In the genomic region with DNA sequence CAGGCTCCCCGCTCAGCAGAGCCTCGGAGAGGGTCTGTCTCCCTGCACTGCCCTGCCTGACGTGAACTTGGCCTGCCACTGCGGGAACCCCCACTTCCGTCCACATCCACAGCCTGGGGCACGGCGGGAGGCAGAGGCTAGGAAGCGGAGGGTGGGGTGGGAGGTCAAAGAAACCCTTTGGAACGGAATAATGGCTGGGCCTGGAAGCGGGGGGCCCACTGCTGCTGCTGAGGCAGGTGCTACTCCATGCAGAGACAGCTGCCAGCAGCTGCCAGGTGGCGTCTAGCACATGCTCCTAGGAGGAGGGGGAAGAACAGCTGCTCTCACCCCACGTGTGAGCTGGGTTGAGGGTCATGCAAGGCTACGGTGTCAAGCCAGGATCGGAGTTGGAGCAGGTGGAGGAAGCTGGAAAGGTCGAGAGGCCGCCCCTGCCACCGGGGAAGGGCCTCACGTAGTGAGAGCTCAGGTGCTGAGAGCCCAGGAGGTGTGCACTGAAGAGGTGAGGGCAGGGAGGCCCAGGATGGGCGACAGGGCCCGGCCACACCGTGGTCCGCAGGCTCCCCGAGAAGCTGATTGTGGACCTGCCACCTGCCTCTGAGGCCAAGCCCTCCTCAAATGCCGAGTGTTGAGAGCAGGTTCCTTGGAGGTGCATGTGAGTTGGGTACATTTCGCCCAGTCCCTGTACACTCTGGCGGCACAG, we compare ENCODE assay signal across 9 cellular contexts. TPM values are rescaled to one million over a fixed set of nuclear protein-coding genes. Genes with fewer than 3 reads are reported as not detected.
DNase-seq lines count a peak whose midpoint lies in the region; ATAC-seq and TF ChIP-seq lines count a peak whose summit lies in the region.
"Had no signal": no experiment of that assay in that cellular context is flagged by ENCODE, and none has a peak within 500 bp of the region (broad histone marks: within the 10 kb centered on the region; RNA-seq: fewer than 3 reads in every experiment).

No MANE protein-coding gene starts in this region.

- peaks cover 10% of the 10 kb centered on the region for H3K9me3 Mint-ChIP-seq in glutamatergic neuron (ENCODE audit: unreplicated experiment)
- H3K9me3 Mint-ChIP-seq in activated CD4-positive, alpha-beta T cell treated with anti-CD3 and anti-CD28 coated beads for 36 hours (ENCODE audit: low read depth) = no peaks in the 10 kb centered on the region
- H3K9me3 Mint-ChIP-seq: activated naive CD4-positive, alpha-beta T cell treated with anti-CD3 and anti-CD28 coated beads for 36 hours had no signal

- no peak overlapping the region for H3K27ac ChIP-seq in BLaER1 treated with 17β-estradiol and CSF1 and Interleukin-3, amounts not matched to agents 10 nM and 100 nM

- peak overlapping the region in 8 of 11 experiments; percentile 6 to 73 (median 58); a peak in 15 of 22 replicates for H3K4me2 ChIP-seq in BLaER1 treated with 17β-estradiol and CSF1 and Interleukin-3, amounts not matched to agents 10 nM and 100 nM

- no peaks in the 10 kb centered on the region for H3K9me3 ChIP-seq in BLaER1 treated with 17β-estradiol and CSF1 and Interleukin-3, amounts not matched to agents 10 nM and 100 nM (replicated peaks in 1 of 11)

- peaks cover 18 to 45% (median 42%) of the 10 kb centered on the region in 10 experiments for H3K4me1 ChIP-seq in BLaER1 treated with 17β-estradiol and CSF1 and Interleukin-3, amounts not matched to agents 10 nM and 100 nM

- H3K36me3 Mint-ChIP-seq in glutamatergic neuron (ENCODE audit: unreplicated experiment) = no peaks in the 10 kb centered on the region
- peaks cover 11% of the 10 kb centered on the region for H3K36me3 Mint-ChIP-seq in activated CD4-positive, alpha-beta T cell treated with anti-CD3 and anti-CD28 coated beads for 36 hours (ENCODE audit: low read depth)

- peaks cover 0 to 80% (median 48%) of the 10 kb centered on the region in 11 experiments; a peak in 20 of 22 replicates for H4K20me1 ChIP-seq in BLaER1 treated with 17β-estradiol and CSF1 and Interleukin-3, amounts not matched to agents 10 nM and 100 nM

- H3K4me3 Mint-ChIP-seq in glutamatergic neuron (ENCODE audit: unreplicated experiment) = peak overlapping the region; percentile 55
- H3K4me3 Mint-ChIP-seq in activated CD4-positive, alpha-beta T cell treated with anti-CD3 and anti-CD28 coated beads for 36 hours = no peak overlapping the region
- H3K4me3 Mint-ChIP-seq: activated naive CD4-positive, alpha-beta T cell treated with anti-CD3 and anti-CD28 coated beads for 36 hours had no signal

- H3K27ac Mint-ChIP-seq in glutamatergic neuron (ENCODE audit: unreplicated experiment) = peak overlapping the region; percentile 90
- H3K27ac Mint-ChIP-seq in activated CD4-positive, alpha-beta T cell treated with anti-CD3 and anti-CD28 coated beads for 36 hours = no peak overlapping the region
- H3K27ac Mint-ChIP-seq: activated naive CD4-positive, alpha-beta T cell treated with anti-CD3 and anti-CD28 coated beads for 36 hours had no signal

- TF ChIP-seq CTCF in glutamatergic neuron (IDR thresholded peaks at IDR 0.05; ENCODE audit: partially characterized antibody, unreplicated experiment) = no peak

- peaks cover 5% of the 10 kb centered on the region for H3K4me1 Mint-ChIP-seq in glutamatergic neuron (ENCODE audit: low read depth, unreplicated experiment)
- H3K4me1 Mint-ChIP-seq in activated CD4-positive, alpha-beta T cell treated with anti-CD3 and anti-CD28 coated beads for 36 hours = no peaks in the 10 kb centered on the region

- CTCF ChIA-PET in HEK293T (lab: Yijun Ruan, JAX) = no interaction called here
- CTCF ChIA-PET in activated CD4-positive, alpha-beta T cell treated with anti-CD3 and anti-CD28 coated beads for 36 hours (lab: Charles Lee) = interaction anchor here (0.5 to 0.9 kb wide), 3 partner anchors 37 to 283 kb away, joined by 3 read pairs; no protein-coding TSS in a partner anchor

- ATAC-seq in HG02798 (IDR thresholded peaks at IDR 0.05; ENCODE audit: poor library complexity, unreplicated experiment) = no peak
- ATAC-seq in activated CD4-positive, alpha-beta T cell treated with anti-CD3 and anti-CD28 coated beads for 36 hours = no peak

- POLR2A ChIA-PET in HEK293T (lab: Yijun Ruan, JAX) = interaction anchor here (0.8 to 1.9 kb wide), 3 partner anchors 13 to 242 kb away, joined by 3 to 5 read pairs (median 3); a partner anchor contains a TSS
- POLR2A ChIA-PET in activated CD4-positive, alpha-beta T cell treated with anti-CD3 and anti-CD28 coated beads for 36 hours (lab: Charles Lee) = no interaction called here

- intact Hi-C loops in activated CD4-positive, alpha-beta T cell treated with anti-CD3 and anti-CD28 coated beads for 36 hours (cut with DNase I, micrococcal nuclease) = no loop called here

- peaks cover 16 to 48% (median 40%) of the 10 kb centered on the region in 11 experiments for H3K36me3 ChIP-seq in BLaER1 treated with 17β-estradiol and CSF1 and Interleukin-3, amounts not matched to agents 10 nM and 100 nM

- DNase-seq in NAMALWA (ENCODE audit: low spot score) (peak; percentile 52), NCI-H524 treated with DMSO at 0.1 percent for 48 hours (lab: John Stamatoyannopoulos, UW) (peak; percentile 93), glutamatergic neuron (peak; percentile 54), HEK293T (ENCODE audit: extremely low spot score) (no peak), GF-D8 (lab: John Stamatoyannopoulos, UW) (no peak)
- no peak for DNase-seq in activated CD4-positive, alpha-beta T cell treated with anti-CD3 and anti-CD28 coated beads for 36 hours

- H3K27me3 ChIP-seq in BLaER1 treated with 17β-estradiol and CSF1 and Interleukin-3, amounts not matched to agents 10 nM and 100 nM = peaks cover 13 to 24% (median 19%) of the 10 kb centered on the region in 11 experiments; a peak in 19 of 22 replicates

- H3K27me3 Mint-ChIP-seq in glutamatergic neuron (ENCODE audit: unreplicated experiment) = peaks cover 7% of the 10 kb centered on the region
- H3K27me3 Mint-ChIP-seq in activated CD4-positive, alpha-beta T cell treated with anti-CD3 and anti-CD28 coated beads for 36 hours = peaks cover 16% of the 10 kb centered on the region

- H3K4me3 ChIP-seq in BLaER1 treated with 17β-estradiol and CSF1 and Interleukin-3, amounts not matched to agents 10 nM and 100 nM = no peak overlapping the region

- peak overlapping the region in 2 of 11 experiments; percentile 3 to 24; a peak in 1 of 22 replicates for H3K9ac ChIP-seq in BLaER1 treated with 17β-estradiol and CSF1 and Interleukin-3, amounts not matched to agents 10 nM and 100 nM

TF ChIP-seq in HEK293T, 16 proteins besides CTCF, POLR2A, EP300 and RAD21:
- TF ChIP-seq ZNF384 (IDR thresholded peaks at IDR 0.05) (no peak), FOXM1 (IDR thresholded peaks at IDR 0.05; ENCODE audit: borderline replicate concordance) (no peak), FOXA1 (IDR thresholded peaks at IDR 0.05) (no peak), TARDBP (IDR thresholded peaks at IDR 0.05) (no peak), ARNT (IDR thresholded peaks at IDR 0.05) (no peak), NFRKB (IDR thresholded peaks at IDR 0.05) (no peak), L3MBTL2 (conservative IDR thresholded peaks at IDR 0.05) (no peak), SUZ12 (IDR thresholded peaks at IDR 0.05) (no peak), LEF1 (IDR thresholded peaks at IDR 0.05; ENCODE audit: borderline replicate concordance) (no peak)
- TF ChIP-seq, protein P1, sequence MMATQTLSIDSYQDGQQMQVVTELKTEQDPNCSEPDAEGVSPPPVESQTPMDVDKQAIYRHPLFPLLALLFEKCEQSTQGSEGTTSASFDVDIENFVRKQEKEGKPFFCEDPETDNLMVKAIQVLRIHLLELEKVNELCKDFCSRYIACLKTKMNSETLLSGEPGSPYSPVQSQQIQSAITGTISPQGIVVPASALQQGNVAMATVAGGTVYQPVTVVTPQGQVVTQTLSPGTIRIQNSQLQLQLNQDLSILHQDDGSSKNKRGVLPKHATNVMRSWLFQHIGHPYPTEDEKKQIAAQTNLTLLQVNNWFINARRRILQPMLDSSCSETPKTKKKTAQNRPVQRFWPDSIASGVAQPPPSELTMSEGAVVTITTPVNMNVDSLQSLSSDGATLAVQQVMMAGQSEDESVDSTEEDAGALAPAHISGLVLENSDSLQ (IDR thresholded peaks at IDR 0.05) = no peak

RNA-seq across cellular contexts. Expression of a gene that starts 9.8 kb away (rescaled TPM):
- total RNA-seq in glutamatergic neuron (ENCODE audit: unreplicated experiment) = 6.1 TPM
- under 1 TPM; 0.23 to 0.58 TPM for total RNA-seq in activated CD4-positive, alpha-beta T cell treated with anti-CD3 and anti-CD28 coated beads for 36 hours
- total RNA-seq: activated naive CD4-positive, alpha-beta T cell treated with anti-CD3 and anti-CD28 coated beads for 36 hours had no signal

RNA-seq across cellular contexts. Expression of a gene that starts 14.1 kb away (rescaled TPM):
- total RNA-seq in glutamatergic neuron (ENCODE audit: unreplicated experiment) = 56.5 TPM
- total RNA-seq in activated CD4-positive, alpha-beta T cell treated with anti-CD3 and anti-CD28 coated beads for 36 hours = 10 to 100 TPM; 30.4 to 39.3 TPM

RNA-seq across cellular contexts. Expression of a gene that starts 25.4 kb away (rescaled TPM):
- total RNA-seq in glutamatergic neuron (ENCODE audit: unreplicated experiment) = 5,342 TPM
- 1,000 to 10,000 TPM; 4,119 to 5,987 TPM for total RNA-seq in activated CD4-positive, alpha-beta T cell treated with anti-CD3 and anti-CD28 coated beads for 36 hours

Comparison
In these comparisons a context has a peak if more than half of its experiments do, and no peak if none do; other contexts are left out.
1. DNase-seq: peak in NAMALWA (single experiment), NCI-H524 treated with DMSO at 0.1 percent for 48 hours (single experiment) and glutamatergic neuron (single experiment); none in HEK293T (single experiment), activated CD4-positive, alpha-beta T cell treated with anti-CD3 and anti-CD28 coated beads for 36 hours (single experiment) and GF-D8 (single experiment).